1 cellular context compared by ENCODE assay signal in genomic region chr12:2960432-2960956, GRCh38.
TF ChIP-seq lines count a peak whose summit lies in the region.

No MANE protein-coding gene starts in this region.

TF ChIP-seq in IMR-90, 13 proteins besides CTCF, POLR2A, EP300 and RAD21:
- peak; percentile 92 for TF ChIP-seq BHLHE40 (IDR thresholded peaks at IDR 0.05; ENCODE audit: low read depth, low read length)
- no peak for TF ChIP-seq MXI1 (IDR thresholded peaks at IDR 0.05; ENCODE audit: borderline replicate concordance, low read depth, low read length)
- TF ChIP-seq, protein P1, sequence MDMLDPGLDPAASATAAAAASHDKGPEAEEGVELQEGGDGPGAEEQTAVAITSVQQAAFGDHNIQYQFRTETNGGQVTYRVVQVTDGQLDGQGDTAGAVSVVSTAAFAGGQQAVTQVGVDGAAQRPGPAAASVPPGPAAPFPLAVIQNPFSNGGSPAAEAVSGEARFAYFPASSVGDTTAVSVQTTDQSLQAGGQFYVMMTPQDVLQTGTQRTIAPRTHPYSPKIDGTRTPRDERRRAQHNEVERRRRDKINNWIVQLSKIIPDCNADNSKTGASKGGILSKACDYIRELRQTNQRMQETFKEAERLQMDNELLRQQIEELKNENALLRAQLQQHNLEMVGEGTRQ (IDR thresholded peaks at IDR 0.05; ENCODE audit: low read depth, low read length): peak; percentile 46
- TF ChIP-seq RCOR1 (IDR thresholded peaks at IDR 0.05; ENCODE audit: insufficient replicate concordance, low read length): peak; percentile 76
- TF ChIP-seq MAFK (IDR thresholded peaks at IDR 0.05; ENCODE audit: low read depth, low read length): no peak
- no peak for TF ChIP-seq CEBPB (IDR thresholded peaks at IDR 0.05; ENCODE audit: low read depth, low read length)
